In genomic region chr9:113573303-113573958, GRCh38 we compare ENCODE assay signal across 19 cellular contexts.
DNase-seq lines count a peak whose midpoint lies in the region; ATAC-seq and TF ChIP-seq lines count a peak whose summit lies in the region.
"Had no signal": no experiment of that assay in that cellular context is flagged by ENCODE, and none has a peak within 500 bp of the region (broad histone marks: within the 10 kb centered on the region; RNA-seq: fewer than 3 reads in every experiment).

No MANE protein-coding gene starts in this region.

- no peaks in the 10 kb centered on the region for H3K36me3 ChIP-seq in upper lobe of right lung
- H3K36me3 ChIP-seq: upper lobe of left lung had no signal

- H3K4me1 ChIP-seq in upper lobe of right lung = peaks cover 29% of the 10 kb centered on the region
- H3K4me1 ChIP-seq: parathyroid adenoma had no signal

- no peak overlapping the region for H3K27ac Mint-ChIP-seq in nephron progenitor cell
- H3K27ac Mint-ChIP-seq: dendritic cell treated with granulocyte-macrophage colony-stimulating factor and Interleukin-4, amounts not matched to agents 40 ng/mL and 50 ng/mL, for 4 days; WTC11 had no signal

- no peaks in the 10 kb centered on the region for H3K27me3 ChIP-seq in upper lobe of right lung
- H3K27me3 ChIP-seq: esophagus muscularis mucosa, upper lobe of left lung had no signal

- peak; percentile 37 for DNase-seq in activated effector memory CD4-positive, alpha-beta T cell treated with anti-CD3 and anti-CD28 coated beads, Interleukin-2, amount 50 U/mL, for 16 hours
- DNase-seq in activated effector memory CD4-positive, alpha-beta T cell treated with Interleukin-2 at 50 U/mL for 16 hours = no peak
- DNase-seq in cardiac septum (ENCODE audit: low spot score) (peak; percentile 74), myocyte (ENCODE audit: low read depth) (peak; percentile 67), upper lobe of right lung (peak; percentile 59), nephron progenitor cell (no peak), GDM1 (lab: John Stamatoyannopoulos, UW) (no peak)
- DNase-seq: glutamatergic neuron; NCI-H1092 treated with DMSO at 0.1 percent for 48 hours; NCI-H2171; stimulated activated naive CD4-positive, alpha-beta T cell treated with Interleukin-2 at 50 U/mL for 16 hours; T-helper 1 cell had no signal

- H3K36me3 Mint-ChIP-seq in nephron progenitor cell (ENCODE audit: low read depth) = peaks cover 7% of the 10 kb centered on the region
- H3K36me3 Mint-ChIP-seq: WTC11 had no signal

- peaks cover 7% of the 10 kb centered on the region for H3K27me3 Mint-ChIP-seq in nephron progenitor cell (ENCODE audit: low read depth, poor library complexity)
- H3K27me3 Mint-ChIP-seq: dendritic cell treated with granulocyte-macrophage colony-stimulating factor and Interleukin-4, amounts not matched to agents 40 ng/mL and 50 ng/mL, for 4 days had no signal

- peaks cover 39% of the 10 kb centered on the region for H3K4me1 Mint-ChIP-seq in nephron progenitor cell

- TF ChIP-seq CTCF in upper lobe of right lung (IDR thresholded peaks at IDR 0.05) (no peak), nephron progenitor cell (IDR thresholded peaks at IDR 0.05) (no peak)

- no peak overlapping the region for H3K4me3 ChIP-seq in upper lobe of right lung
- H3K4me3 ChIP-seq: esophagus muscularis mucosa, K562, upper lobe of left lung had no signal

- H3K4me3 Mint-ChIP-seq in nephron progenitor cell = no peak overlapping the region
- H3K4me3 Mint-ChIP-seq: dendritic cell treated with granulocyte-macrophage colony-stimulating factor and Interleukin-4, amounts not matched to agents 40 ng/mL and 50 ng/mL, for 4 days; WTC11 had no signal

- no peaks in the 10 kb centered on the region for H3K9me3 ChIP-seq in upper lobe of right lung
- H3K9me3 ChIP-seq: esophagus muscularis mucosa, upper lobe of left lung had no signal

- peaks cover 8% of the 10 kb centered on the region for H3K9me3 Mint-ChIP-seq in nephron progenitor cell
- H3K9me3 Mint-ChIP-seq: dendritic cell treated with granulocyte-macrophage colony-stimulating factor and Interleukin-4, amounts not matched to agents 40 ng/mL and 50 ng/mL, for 4 days had no signal

- intact Hi-C loops in cardiac septum (cut with DNase I) (loop anchor here (5.0 kb wide), 1 partner anchor 36 kb away; no protein-coding TSS in a partner anchor), upper lobe of right lung (cut with DNase I) (no loop called here)

- H3K27ac ChIP-seq in upper lobe of right lung = no peak overlapping the region
- H3K27ac ChIP-seq: esophagus muscularis mucosa, parathyroid adenoma had no signal

- ATAC-seq in upper lobe of right lung (no peak), GM18520 (IDR thresholded peaks at IDR 0.05; ENCODE audit: unreplicated experiment) (no peak)
- ATAC-seq: WTC11 had no signal

Comparison
In these comparisons a context has a peak if more than half of its experiments do, and no peak if none do; other contexts are left out.
1. DNase-seq: peak in activated effector memory CD4-positive, alpha-beta T cell treated with anti-CD3 and anti-CD28 coated beads, Interleukin-2, amount 50 U/mL, for 16 hours (single experiment), cardiac septum (single experiment), myocyte (single experiment) and upper lobe of right lung (single experiment); none in activated effector memory CD4-positive, alpha-beta T cell treated with Interleukin-2 at 50 U/mL for 16 hours (single experiment), nephron progenitor cell (single experiment) and GDM1 (single experiment).